Comparison of ENCODE assay signal across 7 cellular contexts in the genomic region with DNA sequence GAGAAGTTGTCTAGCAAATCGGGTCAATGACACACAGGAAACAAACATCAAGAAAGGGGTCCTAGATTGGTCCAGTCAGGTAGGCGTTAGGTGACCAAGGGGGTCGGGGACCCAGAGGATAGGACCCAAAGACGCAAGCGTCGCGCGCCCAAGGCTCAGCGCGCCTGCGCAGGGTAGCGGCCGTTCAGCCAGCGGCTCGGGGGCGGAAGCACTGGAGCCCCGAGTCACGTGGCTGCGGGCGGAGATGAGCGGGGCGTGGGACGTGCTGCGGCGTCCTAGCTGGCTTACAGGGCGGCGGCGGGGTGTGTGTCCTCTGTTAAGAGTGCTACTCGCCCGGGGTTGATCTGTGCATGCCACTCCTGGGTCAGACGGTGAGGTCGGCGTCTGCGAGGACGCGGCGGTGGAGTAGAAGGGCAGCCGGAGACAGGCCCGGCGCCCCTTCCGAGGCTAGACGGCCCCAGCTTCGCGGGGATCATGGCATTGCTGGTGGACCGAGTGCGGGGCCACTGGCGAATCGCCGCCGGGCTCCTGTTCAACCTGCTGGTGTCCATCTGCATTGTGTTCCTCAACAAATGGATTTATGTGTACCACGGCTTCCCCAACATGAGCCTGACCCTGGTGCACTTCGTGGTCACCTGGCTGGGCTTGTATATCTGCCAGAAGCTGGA.
DNase-seq lines count a peak whose midpoint lies in the region; ATAC-seq and TF ChIP-seq lines count a peak whose summit lies in the region.

A gene (plus strand): TSS at position 273 of the 668 bp plus-strand sequence. CDS start 202 bp downstream, at position 475.

- TF ChIP-seq POLR2A in GM18505 (IDR thresholded peaks at IDR 0.05; ENCODE audit: borderline replicate concordance, extremely low read depth, insufficient read depth, insufficient read length), result peak; percentile 88

- ATAC-seq in GM18505 (IDR thresholded peaks at IDR 0.05; ENCODE audit: unreplicated experiment) (peak; percentile 98), HG02970 (IDR thresholded peaks at IDR 0.05; ENCODE audit: low FRiP score, unreplicated experiment) (peak; percentile 97)

- DNase-seq in NCI-H1930 (lab: John Stamatoyannopoulos, UW) (peak; percentile 89 to 94), T-helper 22 cell (ENCODE audit: low read depth) (peak; percentile 85), astrocyte of the hippocampus (ENCODE audit: low read depth, low spot score) (peak; percentile 95), hypothalamus (lab: John Stamatoyannopoulos, UW) (peak; percentile 47 to 94 (median 86)), retina (peak; percentile 96)

Comparison
In these comparisons a context has a peak if more than half of its experiments do, and no peak if none do; other contexts are left out.
1. Peak in every context shown above with its lines: DNase-seq and ATAC-seq.